ENCODE assay signal across 23 cellular contexts in the genomic region with DNA sequence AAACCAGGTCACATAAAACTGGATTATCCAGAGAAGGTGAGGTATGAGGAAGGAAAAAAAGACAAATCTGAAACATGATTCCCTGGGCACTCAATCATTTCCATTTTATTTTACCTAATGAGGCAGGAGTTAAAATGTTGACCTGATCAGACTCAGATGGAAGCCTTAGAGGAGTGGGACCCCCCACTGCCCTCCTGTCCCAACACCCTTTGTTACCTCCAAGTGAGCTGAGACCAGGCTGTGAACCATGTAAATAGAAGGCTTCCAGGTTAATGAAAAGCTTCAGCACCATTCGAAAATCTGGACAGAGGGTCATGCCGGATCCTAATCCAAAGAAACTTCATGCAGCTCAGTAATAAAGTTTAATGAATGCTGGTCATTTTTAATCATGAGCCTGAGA.
"Had no signal": no experiment of that assay in that cellular context is flagged by ENCODE, and none has a peak within 500 bp of the region (broad histone marks: within the 10 kb centered on the region; RNA-seq: fewer than 3 reads in every experiment).

No MANE protein-coding gene starts in this region.

- H3K4me3 ChIP-seq: K562 had no signal

- ATAC-seq: activated CD8-positive, alpha-beta memory T cell treated with anti-CD3 and anti-CD28 coated beads, Interleukin-2, amount 10 ng/mL, durations not matched to agents 7 days and 5 days; activated naive CD4-positive, alpha-beta T cell treated with anti-CD3 and anti-CD28 coated beads, Interleukin-2, amount 50 U/mL, for 72 hours; K562; PC-3 had no signal

- H3K36me3 Mint-ChIP-seq: activated CD8-positive, alpha-beta memory T cell treated with anti-CD3 and anti-CD28 coated beads, Interleukin-2, amount 10 ng/mL, durations not matched to agents 7 days and 5 days; activated naive CD4-positive, alpha-beta T cell treated with anti-CD3 and anti-CD28 coated beads, Interleukin-2, amount 50 U/mL, for 72 hours; brain had no signal

- H3K27me3 Mint-ChIP-seq: activated B cell treated with CpG ODN at 0.5 μM for 24 hours; activated CD4-positive, alpha-beta T cell treated with anti-CD3 and anti-CD28 coated beads, Interleukin-2, amount 10 ng/mL, durations not matched to agents 24 days and 14 days; activated CD8-positive, alpha-beta memory T cell treated with anti-CD3 and anti-CD28 coated beads, Interleukin-2, amount 10 ng/mL, durations not matched to agents 7 days and 5 days; activated T-cell treated with anti-CD3 and anti-CD28 coated beads, Interleukin-2, amount 50 U/mL, for 24 hours; central memory CD8-positive, alpha-beta T cell had no signal

- H3K27ac Mint-ChIP-seq: activated B cell treated with CpG ODN at 0.5 μM for 24 hours; activated CD4-positive, alpha-beta T cell treated with anti-CD3 and anti-CD28 coated beads, Interleukin-2, amount 10 ng/mL, durations not matched to agents 24 days and 14 days; activated CD8-positive, alpha-beta memory T cell treated with anti-CD3 and anti-CD28 coated beads, Interleukin-2, amount 10 ng/mL, durations not matched to agents 7 days and 5 days; activated naive CD4-positive, alpha-beta T cell treated with anti-CD3 and anti-CD28 coated beads, Interleukin-2, amount 50 U/mL, for 72 hours; activated T-cell treated with anti-CD3 and anti-CD28 coated beads, Interleukin-2, amount 50 U/mL, for 24 hours; activated T-helper 1 cell treated with anti-CD3 and anti-CD28 coated beads, Interleukin-12 subunit alpha, Interleukin-12 subunit beta, Interleukin-2, Interleukin-4 antibody, amounts not matched to agents 30 ng/mL and 10 ng/mL and 1 ng/mL, durations not matched to agents 14 hours and 24 hours and 36 hours; brain; T-helper 1 cell treated with Interleukin-12 subunit alpha and Interleukin-12 subunit beta and Interleukin-4 antibody, amounts not matched to agents 30 μg/mL and 1 μg/mL, for 36 hours had no signal

- H3K4me1 Mint-ChIP-seq: activated B cell treated with CpG ODN at 0.5 μM for 24 hours; activated CD4-positive, alpha-beta T cell treated with anti-CD3 and anti-CD28 coated beads, Interleukin-2, amount 10 ng/mL, durations not matched to agents 24 days and 14 days; activated CD8-positive, alpha-beta memory T cell treated with anti-CD3 and anti-CD28 coated beads, Interleukin-2, amount 10 ng/mL, durations not matched to agents 7 days and 5 days; central memory CD8-positive, alpha-beta T cell had no signal

- H3K4me3 Mint-ChIP-seq: activated B cell treated with CpG ODN at 0.5 μM for 24 hours; activated CD4-positive, alpha-beta T cell treated with anti-CD3 and anti-CD28 coated beads, Interleukin-2, amount 10 ng/mL, durations not matched to agents 24 days and 14 days; activated CD8-positive, alpha-beta memory T cell treated with anti-CD3 and anti-CD28 coated beads, Interleukin-2, amount 10 ng/mL, durations not matched to agents 7 days and 5 days; activated T-cell treated with anti-CD3 and anti-CD28 coated beads, Interleukin-2, amount 50 U/mL, for 24 hours; activated T-helper 1 cell treated with anti-CD3 and anti-CD28 coated beads, Interleukin-12 subunit alpha, Interleukin-12 subunit beta, Interleukin-2, Interleukin-4 antibody, amounts not matched to agents 30 ng/mL and 10 ng/mL and 1 ng/mL, durations not matched to agents 14 hours and 24 hours and 36 hours; brain; central memory CD8-positive, alpha-beta T cell; T-helper 1 cell treated with Interleukin-12 subunit alpha and Interleukin-12 subunit beta and Interleukin-4 antibody, amounts not matched to agents 30 μg/mL and 1 μg/mL, for 36 hours had no signal

- DNase-seq: activated B cell treated with CpG ODN at 0.5 μM for 24 hours; activated CD4-positive, alpha-beta T cell treated with anti-CD3 and anti-CD28 coated beads for 1 hour; activated CD4-positive, alpha-beta T cell treated with anti-CD3 and anti-CD28 coated beads, Interleukin-2, amount 10 ng/mL, durations not matched to agents 24 days and 14 days; activated CD4-positive, alpha-beta T cell treated with anti-CD3 and anti-CD28 coated beads, Interleukin-2, amount 50 U/mL, for 48 hours; activated CD8-positive, alpha-beta memory T cell treated with anti-CD3 and anti-CD28 coated beads, Interleukin-2, amount 10 ng/mL, durations not matched to agents 7 days and 5 days; activated effector memory CD4-positive, alpha-beta T cell treated with Interleukin-2 at 50 U/mL for 16 hours; activated naive CD4-positive, alpha-beta T cell; activated T-cell treated with anti-CD3 and anti-CD28 coated beads, Interleukin-2, amount 50 U/mL, for 24 hours; amygdala; NCI-H1048; NCI-H187; NCI-H2171 treated with DMSO at 0.1 percent for 48 hours; NCI-H226; NCI-H510A; NCI-H526 treated with DMSO at 0.1 percent for 48 hours; PC-3; SHP77 treated with DMSO at 0.1 percent for 48 hours had no signal

- H3K9me3 Mint-ChIP-seq: activated B cell treated with CpG ODN at 0.5 μM for 24 hours; activated CD4-positive, alpha-beta T cell treated with anti-CD3 and anti-CD28 coated beads, Interleukin-2, amount 10 ng/mL, durations not matched to agents 24 days and 14 days; activated T-cell treated with anti-CD3 and anti-CD28 coated beads, Interleukin-2, amount 50 U/mL, for 24 hours; activated T-helper 1 cell treated with anti-CD3 and anti-CD28 coated beads, Interleukin-12 subunit alpha, Interleukin-12 subunit beta, Interleukin-2, Interleukin-4 antibody, amounts not matched to agents 30 ng/mL and 10 ng/mL and 1 ng/mL, durations not matched to agents 14 hours and 24 hours and 36 hours; brain; T-helper 1 cell treated with Interleukin-12 subunit alpha and Interleukin-12 subunit beta and Interleukin-4 antibody, amounts not matched to agents 30 μg/mL and 1 μg/mL, for 36 hours had no signal
